In the genomic region with DNA sequence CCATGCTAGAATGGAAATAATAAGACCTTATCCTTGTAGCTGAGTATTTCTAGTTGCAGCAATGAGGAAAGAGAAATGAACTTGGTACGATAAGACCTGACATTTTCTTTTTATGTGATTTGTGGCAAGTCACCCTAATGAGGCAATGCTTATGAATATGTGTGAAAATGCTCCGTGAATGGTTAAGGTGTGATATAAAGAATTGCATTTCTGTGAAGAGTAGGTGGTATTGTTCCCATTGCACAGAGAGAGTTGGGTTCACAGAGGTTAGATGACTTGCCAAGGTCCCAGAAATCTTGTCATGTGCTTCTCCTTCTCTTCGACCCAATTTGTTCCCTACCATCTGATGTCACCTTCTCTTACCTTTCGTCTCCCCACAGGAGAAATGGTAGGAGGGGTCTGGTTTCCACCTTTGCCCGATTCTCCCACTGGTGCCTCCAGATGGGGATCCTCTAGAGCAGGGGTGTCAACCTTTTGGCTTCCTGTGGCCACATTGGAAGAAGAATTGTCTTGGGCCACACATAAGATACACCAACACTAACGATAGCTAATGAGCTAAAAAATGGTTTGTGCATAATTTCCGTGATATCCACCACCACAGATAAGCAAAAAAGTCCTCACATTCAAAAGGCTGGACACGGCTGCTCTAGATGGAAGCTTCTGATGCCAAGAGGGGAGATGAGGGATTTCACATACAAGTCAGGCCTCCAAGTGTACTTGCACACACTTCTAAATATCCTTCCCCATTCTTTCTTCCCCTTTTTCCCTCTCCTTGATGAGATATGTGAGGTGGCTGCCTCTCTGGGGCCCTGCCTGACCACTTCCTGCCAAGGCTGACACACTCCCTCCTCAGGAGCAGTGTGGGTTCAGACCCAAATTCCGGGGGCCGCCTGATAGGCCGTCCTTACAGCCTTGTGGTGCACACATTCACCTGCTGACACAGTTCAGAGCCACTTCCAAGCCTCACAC, we compare ENCODE assay signal across 7 cellular contexts.
DNase-seq lines count a peak whose midpoint lies in the region; ATAC-seq and TF ChIP-seq lines count a peak whose summit lies in the region.

No MANE protein-coding gene starts in this region.

- peak; percentile 73 for DNase-seq in activated CD8-positive, alpha-beta memory T cell treated with anti-CD3 and anti-CD28 coated beads for 24 hours
- peak; percentile 81 for DNase-seq in posterior vena cava (ENCODE audit: low spot score)
- DNase-seq in posterior cingulate gyrus = no peak
- no peak for DNase-seq in endodermal cell

- no peaks in the 10 kb centered on the region for H3K9me3 ChIP-seq in endodermal cell (ENCODE audit: control insufficient read depth, low read length)

- no peaks in the 10 kb centered on the region for H3K36me3 Mint-ChIP-seq in endodermal cell (ENCODE audit: low read depth)

- H3K9ac ChIP-seq in endodermal cell (ENCODE audit: extremely low read depth, low read length, poor library complexity, severe bottlenecking) = no peak overlapping the region

- H3K9me3 Mint-ChIP-seq in endodermal cell = no peaks in the 10 kb centered on the region

- no peak overlapping the region for H3K27ac Mint-ChIP-seq in endodermal cell

- no peaks in the 10 kb centered on the region for H3K27me3 Mint-ChIP-seq in endodermal cell (ENCODE audit: insufficient read depth)

- H3K4me1 Mint-ChIP-seq in endodermal cell = peaks cover 17% of the 10 kb centered on the region

- no peak for TF ChIP-seq CTCF in endodermal cell (conservative IDR thresholded peaks at IDR 0.05)

- no peaks in the 10 kb centered on the region for H3K4me1 ChIP-seq in endodermal cell (ENCODE audit: control insufficient read depth, insufficient read depth, low read length)

- no peak overlapping the region for H3K4me3 Mint-ChIP-seq in endodermal cell

- WGBS in endodermal cell (ENCODE audit: insufficient coverage in 1 of 2, insufficient read length in 1 of 2), 2 experiments = 95% methylated on average over 6 to 11 of the region's 11 CpGs

- H3K27ac ChIP-seq in endodermal cell (ENCODE audit: low read depth, low read length) = no peak overlapping the region

- no peak overlapping the region for H3K4me3 ChIP-seq in endodermal cell (ENCODE audit: low read length)

- intact Hi-C loops in posterior vena cava (cut with DNase I) = no loop called here
- intact Hi-C loops in posterior cingulate gyrus (cut with DNase I) = no loop called here

- ATAC-seq in GM19438 (IDR thresholded peaks at IDR 0.05; ENCODE audit: low read depth, unreplicated experiment) (peak; percentile 78), HG03442 (IDR thresholded peaks at IDR 0.05; ENCODE audit: unreplicated experiment) (peak; percentile 63), HG02970 (IDR thresholded peaks at IDR 0.05; ENCODE audit: low FRiP score, unreplicated experiment) (no peak)

- H3K27me3 ChIP-seq in endodermal cell (ENCODE audit: control insufficient read depth, insufficient read depth, low read length, poor library complexity, severe bottlenecking) = no peaks in the 10 kb centered on the region

- H3K36me3 ChIP-seq in endodermal cell (ENCODE audit: control insufficient read depth, insufficient read depth, low read length) = no peaks in the 10 kb centered on the region

Comparison
In these comparisons a context has a peak if more than half of its experiments do, and no peak if none do; other contexts are left out.
1. DNase-seq: peak in activated CD8-positive, alpha-beta memory T cell treated with anti-CD3 and anti-CD28 coated beads for 24 hours (single experiment) and posterior vena cava (single experiment); none in posterior cingulate gyrus (0 of 10) and endodermal cell (single experiment).